Comparison of ENCODE assay signal across 1 cellular context in genomic region chr11:12102588-12103410, GRCh38.
TF ChIP-seq lines count a peak whose summit lies in the region.

No MANE protein-coding gene starts in this region.

TF ChIP-seq in SK-N-SH treated with all-trans-retinoic acid at 6 μM for 48 hours, 23 proteins besides CTCF, POLR2A, EP300 and RAD21 (continued from another document):
- TF ChIP-seq PATZ1 (CRISPR knock-in tag; IDR thresholded peaks at IDR 0.05; ENCODE audit: borderline replicate concordance) (no peak), ZFP30 (CRISPR knock-in tag; IDR thresholded peaks at IDR 0.05) (no peak), TSHZ2 (CRISPR knock-in tag; IDR thresholded peaks at IDR 0.05) (no peak), CREB5 (CRISPR knock-in tag; IDR thresholded peaks at IDR 0.05; ENCODE audit: low read depth) (no peak), PPARA (CRISPR knock-in tag; IDR thresholded peaks at IDR 0.05; ENCODE audit: borderline replicate concordance) (no peak), ARNTL (CRISPR knock-in tag; IDR thresholded peaks at IDR 0.05; ENCODE audit: borderline replicate concordance, low read depth) (no peak), ZNF70 (CRISPR knock-in tag; IDR thresholded peaks at IDR 0.05) (no peak), GLIS3 (CRISPR knock-in tag; IDR thresholded peaks at IDR 0.05) (no peak)
